ENCODE assay signal across 33 cellular contexts in the genomic region with DNA sequence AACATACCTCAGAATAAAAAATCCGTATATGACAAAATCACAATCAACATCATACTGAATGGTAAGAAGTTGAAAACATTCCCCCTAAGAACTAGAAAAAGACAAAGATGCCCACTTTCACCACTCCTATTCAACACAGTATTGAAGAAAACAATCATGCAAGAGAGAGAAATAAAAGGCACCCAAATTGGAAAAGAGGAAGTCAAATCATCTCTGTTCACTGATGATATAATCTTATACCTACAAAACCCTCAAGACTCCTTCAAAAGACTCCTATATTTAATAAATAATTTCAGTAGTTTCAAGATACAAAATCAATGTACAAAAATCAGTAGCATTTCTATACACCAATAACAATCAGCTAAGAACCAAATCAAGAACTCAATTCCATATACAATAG. TPM values are rescaled to one million over a fixed set of nuclear protein-coding genes. Genes with fewer than 3 reads are reported as not detected.
"Had no signal": no experiment of that assay in that cellular context is flagged by ENCODE, and none has a peak within 500 bp of the region (broad histone marks: within the 10 kb centered on the region; RNA-seq: fewer than 3 reads in every experiment).

No MANE protein-coding gene starts in this region.

- H3K27me3 ChIP-seq: colonic mucosa, gastrocnemius medialis, left lung had no signal

- H3K4me1 ChIP-seq: colonic mucosa, esophagus squamous epithelium, gastrocnemius medialis, heart right ventricle, left lung, lower lobe of right lung had no signal

- FAIRE-seq: endometrium, islet of Langerhans, keratinocyte had no signal

- ATAC-seq: effector memory CD8-positive, alpha-beta T cell; esophagus mucosa; gastrocnemius medialis; heart right ventricle; left cardiac atrium; left lung; left ventricle myocardium superior; lower lobe of right lung; mucosa of descending colon had no signal

- H3K9me3 ChIP-seq: colonic mucosa, esophagus squamous epithelium, lower lobe of right lung had no signal

- H3K27ac ChIP-seq: colonic mucosa, epithelial cell of prostate, esophagus squamous epithelium, gastrocnemius medialis, heart right ventricle, left lung, lower lobe of right lung had no signal

- H3K36me3 ChIP-seq: colonic mucosa, esophagus squamous epithelium, gastrocnemius medialis, heart right ventricle, left lung, lower lobe of right lung had no signal

- H3K4me3 ChIP-seq: colonic mucosa, esophagus squamous epithelium, gastrocnemius medialis, heart right ventricle, left lung, lower lobe of right lung, mucosa of descending colon had no signal

- DNase-seq: colonic mucosa; cortex of kidney; effector CD8-positive, alpha-beta T cell; effector memory CD8-positive, alpha-beta T cell; endodermal cell; erythroblast; esophagus squamous epithelium; foreskin fibroblast; foreskin melanocyte; gastrocnemius medialis; glutamatergic neuron; head of caudate nucleus; heart right ventricle; hippocampal formation; left cardiac atrium; left lung; left ventricle myocardium superior; lower lobe of right lung; mesenchymal stem cell; mucosa of descending colon; naive B cell had no signal

RNA-seq across cellular contexts. Expression of gene PGLYRP4, which starts 14.7 kb away (rescaled TPM):
- total RNA-seq: colonic mucosa, dermis microvascular lymphatic vessel endothelial cell, endodermal cell, gastrocnemius medialis, glomerular endothelial cell, heart right ventricle, left cardiac atrium, left lung, left ventricle myocardium superior, lung microvascular endothelial cell, mesenteric fat pad, mesothelial cell of epicardium, mucosa of descending colon, myocyte had no signal
- polyA plus RNA-seq: heart right ventricle had no signal

RNA-seq across cellular contexts. Expression of gene PGLYRP3, which starts 21.1 kb away (rescaled TPM):
- total RNA-seq: colonic mucosa, dermis microvascular lymphatic vessel endothelial cell, endodermal cell, gastrocnemius medialis, glomerular endothelial cell, heart right ventricle, kidney epithelial cell, left cardiac atrium, left lung, left ventricle myocardium superior, lower lobe of right lung, lung microvascular endothelial cell, mesenteric fat pad, mesothelial cell of epicardium, mucosa of descending colon, myocyte had no signal
- polyA plus RNA-seq: heart right ventricle had no signal

RNA-seq across cellular contexts. Expression of gene S100A9, which starts 23.8 kb away (rescaled TPM):
- total RNA-seq: endodermal cell, glomerular endothelial cell, myocyte had no signal

RNA-seq across cellular contexts. Expression of gene S100A12, which starts 41.5 kb away (rescaled TPM):
- total RNA-seq: colonic mucosa, dermis microvascular lymphatic vessel endothelial cell, endodermal cell, glomerular endothelial cell, kidney epithelial cell, lung microvascular endothelial cell, mesothelial cell of epicardium, myocyte had no signal

RNA-seq across cellular contexts. Expression of gene S100A8, which starts 57.0 kb away (rescaled TPM):
- total RNA-seq: dermis microvascular lymphatic vessel endothelial cell, endodermal cell, glomerular endothelial cell, kidney epithelial cell, lung microvascular endothelial cell, mesothelial cell of epicardium, myocyte had no signal
